ENCODE assay signal across 11 cellular contexts in the genomic region with DNA sequence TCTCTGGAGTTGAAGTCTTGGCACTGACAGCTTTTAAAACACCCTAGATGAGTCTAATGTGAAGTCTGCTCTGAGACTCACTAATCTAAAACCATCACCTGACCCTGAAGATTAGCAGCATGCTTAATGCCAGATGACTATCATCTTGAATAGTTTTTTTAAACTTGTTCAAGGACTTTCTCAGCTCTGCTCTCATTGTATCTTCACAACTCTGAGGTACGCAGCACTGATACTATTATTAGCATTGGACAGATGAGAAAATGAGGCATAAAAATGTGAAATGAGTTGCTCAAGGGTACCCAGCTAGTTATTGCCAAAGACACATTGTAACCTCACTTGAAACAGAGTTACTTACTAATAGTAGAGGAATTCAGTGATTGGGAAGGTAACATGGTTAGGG. TPM values are rescaled to one million over a fixed set of nuclear protein-coding genes. Genes with fewer than 3 reads are reported as not detected.
DNase-seq lines count a peak whose midpoint lies in the region; ATAC-seq, FAIRE-seq and TF ChIP-seq lines count a peak whose summit lies in the region.
"Had no signal": no experiment of that assay in that cellular context is flagged by ENCODE, and none has a peak within 500 bp of the region (broad histone marks: within the 10 kb centered on the region; RNA-seq: fewer than 3 reads in every experiment).

No MANE protein-coding gene starts in this region.

- ATAC-seq in activated CD8-positive, alpha-beta T cell treated with anti-CD3 and anti-CD28 coated beads for 36 hours = no peak
- ATAC-seq in memory B cell (ENCODE audit: low read depth) (no peak), GM18517 (IDR thresholded peaks at IDR 0.05; ENCODE audit: unreplicated experiment) (no peak)
- ATAC-seq: body of pancreas had no signal

- H3K4me3 Mint-ChIP-seq in activated CD8-positive, alpha-beta T cell treated with anti-CD3 and anti-CD28 coated beads for 36 hours = peak overlapping the region; percentile 47
- peak overlapping the region; percentile 43 for H3K4me3 Mint-ChIP-seq in memory B cell

- H3K4me1 Mint-ChIP-seq in activated CD8-positive, alpha-beta T cell treated with anti-CD3 and anti-CD28 coated beads for 36 hours (ENCODE audit: low read depth) = peaks cover 15% of the 10 kb centered on the region
- H3K4me1 Mint-ChIP-seq in memory B cell = peaks cover 25% of the 10 kb centered on the region

- no peak overlapping the region for H3K9ac ChIP-seq in colonic mucosa (ENCODE audit: low read depth in 2 of 2, low read length in 2 of 2)

- no peaks in the 10 kb centered on the region for H3K4me1 ChIP-seq in colonic mucosa

- no peaks in the 10 kb centered on the region for H3K36me3 ChIP-seq in colonic mucosa

- H3K4me3 ChIP-seq in AG10803 (ENCODE audit: low read length) = no peak overlapping the region
- H3K4me3 ChIP-seq in dorsolateral prefrontal cortex = no peak overlapping the region
- no peak overlapping the region for H3K4me3 ChIP-seq in colonic mucosa
- H3K4me3 ChIP-seq: body of pancreas had no signal

- H3K27ac ChIP-seq in dorsolateral prefrontal cortex (peak overlapping the region in 1 of 59 donors; percentile 21), colonic mucosa (no peak overlapping the region)
- H3K27ac ChIP-seq: body of pancreas had no signal

- H3K27me3 ChIP-seq in dorsolateral prefrontal cortex (peaks cover 0 to 20% (median 0%) of the 10 kb centered on the region in 45 donors), colonic mucosa (no peaks in the 10 kb centered on the region)
- H3K27me3 ChIP-seq: body of pancreas had no signal

- TF ChIP-seq CTCF in AG10803 (conservative IDR thresholded peaks at IDR 0.05; ENCODE audit: low read length) (no peak), dorsolateral prefrontal cortex (IDR thresholded peaks at IDR 0.05 in 54 of 56, conservative IDR thresholded peaks at IDR 0.05 in 2 of 56; ENCODE audit: low read depth in 1 of 56, partially characterized antibody in 56 of 56) (no peak), colonic mucosa (IDR thresholded peaks at IDR 0.05) (no peak)
- TF ChIP-seq CTCF in activated CD8-positive, alpha-beta T cell treated with anti-CD3 and anti-CD28 coated beads for 36 hours (IDR thresholded peaks at IDR 0.05) = no peak

- no peaks in the 10 kb centered on the region for H3K9me3 ChIP-seq in colonic mucosa
- H3K9me3 ChIP-seq: body of pancreas had no signal

- peak; percentile 26 for FAIRE-seq in GM12891 (lab: Jason Lieb, UNC)

- CTCF ChIA-PET in activated CD8-positive, alpha-beta T cell treated with anti-CD3 and anti-CD28 coated beads for 36 hours (lab: Charles Lee) = interaction anchor here (1.3 kb wide), 1 partner anchor 18 kb away, joined by 5 read pairs; no protein-coding TSS in a partner anchor

- H3K27me3 Mint-ChIP-seq in activated CD8-positive, alpha-beta T cell treated with anti-CD3 and anti-CD28 coated beads for 36 hours = no peaks in the 10 kb centered on the region
- H3K27me3 Mint-ChIP-seq in memory B cell = no peaks in the 10 kb centered on the region

- intact Hi-C loops in activated CD8-positive, alpha-beta T cell treated with anti-CD3 and anti-CD28 coated beads for 36 hours (cut with micrococcal nuclease) = no loop called here
- intact Hi-C loops in dorsolateral prefrontal cortex (cut with DNase I) = loop anchor here in 1 of 2 donors (10.0 kb wide), 1 partner anchor 91 kb away; no protein-coding TSS in a partner anchor
- intact Hi-C loops in colonic mucosa (cut with DNase I) = loop anchor here (10.0 kb wide), 1 partner anchor 109 kb away; no protein-coding TSS in a partner anchor

- H3K27ac Mint-ChIP-seq in activated CD8-positive, alpha-beta T cell treated with anti-CD3 and anti-CD28 coated beads for 36 hours = peak overlapping the region; percentile 66
- H3K27ac Mint-ChIP-seq in memory B cell = no peak overlapping the region

- peak; percentile 77 for DNase-seq in AG10803 (ENCODE audit: low read depth)
- DNase-seq in GM12891 (ENCODE audit: insufficient read length, low spot score) = no peak
- DNase-seq in activated CD8-positive, alpha-beta T cell treated with anti-CD3 and anti-CD28 coated beads for 36 hours = no peak
- DNase-seq in memory B cell (ENCODE audit: low spot score in 2 of 2) = no peak
- no peak for DNase-seq in dorsolateral prefrontal cortex
- DNase-seq in colonic mucosa = no peak
- no peak for DNase-seq in NK-92 (lab: John Stamatoyannopoulos, UW; ENCODE audit: unreplicated experiment)
- DNase-seq: body of pancreas; NCI-H1694; stimulated activated CD4-positive, alpha-beta T cell treated with anti-CD3 and anti-CD28 coated beads, Interleukin-2, amount 100 ng/mL, for 24 hours had no signal

- H3K9me3 Mint-ChIP-seq in activated CD8-positive, alpha-beta T cell treated with anti-CD3 and anti-CD28 coated beads for 36 hours = no peaks in the 10 kb centered on the region
- H3K9me3 Mint-ChIP-seq in memory B cell = no peaks in the 10 kb centered on the region

- POLR2A ChIA-PET in activated CD8-positive, alpha-beta T cell treated with anti-CD3 and anti-CD28 coated beads for 36 hours (lab: Charles Lee) = interaction anchor here (0.9 to 3.5 kb wide), 8 partner anchors 9 to 107 kb away, joined by 3 to 49 read pairs (median 6); no protein-coding TSS in a partner anchor

- no peak for TF ChIP-seq POLR2A in GM12891 (IDR thresholded peaks at IDR 0.05; ENCODE audit: low read depth, low read length)

- peaks cover 23% of the 10 kb centered on the region for H3K36me3 Mint-ChIP-seq in activated CD8-positive, alpha-beta T cell treated with anti-CD3 and anti-CD28 coated beads for 36 hours (ENCODE audit: low read depth)
- peaks cover 9% of the 10 kb centered on the region for H3K36me3 Mint-ChIP-seq in memory B cell

TF ChIP-seq in GM12891, 5 proteins besides CTCF, POLR2A, EP300 and RAD21:
- no peak for TF ChIP-seq SPI1 (IDR thresholded peaks at IDR 0.05; ENCODE audit: low read depth, low read length)
- TF ChIP-seq TAF1 (IDR thresholded peaks at IDR 0.05; ENCODE audit: low read depth, low read length) = no peak
- TF ChIP-seq PAX5 (IDR thresholded peaks at IDR 0.05; ENCODE audit: insufficient read depth, low read length, severe bottlenecking) = no peak

RNA-seq across cellular contexts. Expression of a gene that starts 4.8 kb away (rescaled TPM):
- 43.1 TPM for polyA plus RNA-seq in GM12891 (2012; ENCODE audit: low read depth, missing spikeins)
- 100 to 1,000 TPM; 167 to 168 TPM for total RNA-seq in activated CD8-positive, alpha-beta T cell treated with anti-CD3 and anti-CD28 coated beads for 36 hours
- 100 to 1,000 TPM in 31 of 120 experiments, 10 to 100 TPM in 89; 59.0 to 128 (median 90.2) TPM for total RNA-seq in dorsolateral prefrontal cortex
- 100 to 1,000 TPM; 117 to 118 TPM for total RNA-seq in colonic mucosa
